Comparison of ENCODE assay signal across 11 cellular contexts in the genomic region with DNA sequence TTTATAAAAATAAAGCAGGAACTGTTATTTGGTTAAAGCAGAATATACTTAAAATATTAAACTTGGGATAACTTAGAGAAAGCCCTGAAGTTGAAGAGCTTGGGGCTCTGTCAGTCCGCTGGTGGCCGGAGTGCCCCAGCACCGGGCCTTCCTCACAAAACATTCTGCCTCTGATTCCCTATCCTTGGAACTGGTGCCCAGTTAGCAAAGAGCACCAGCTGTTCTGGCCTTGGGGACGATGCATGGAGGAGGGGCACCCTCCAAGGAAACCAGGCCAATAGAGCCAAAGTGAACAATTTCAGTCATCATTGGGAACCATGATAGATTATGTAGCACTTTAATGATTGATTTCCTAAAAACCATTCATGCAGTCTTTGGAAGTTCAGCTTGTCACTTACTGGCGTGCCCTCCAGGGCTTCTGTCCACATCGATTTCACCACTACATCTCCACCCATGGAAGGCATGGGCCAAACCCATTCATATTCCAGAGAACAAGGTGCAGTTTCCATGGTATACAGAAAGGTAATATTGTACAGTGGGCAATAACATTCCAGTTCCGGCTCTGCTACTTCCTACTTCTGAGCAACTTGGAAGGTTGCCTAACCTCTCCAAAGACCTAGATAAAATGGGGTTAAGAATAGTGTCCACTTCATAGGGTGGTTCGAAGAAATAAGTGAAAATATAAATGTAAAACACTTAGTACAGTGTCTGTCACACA.
A peak's percentile ranks its signal among the peaks of the same experiment; 100 is the strongest.
DNase-seq lines count a peak whose midpoint lies in the region; ATAC-seq, FAIRE-seq and TF ChIP-seq lines count a peak whose summit lies in the region.
"Had no signal": no experiment of that assay in that cellular context is flagged by ENCODE, and none has a peak within 500 bp of the region (broad histone marks: within the 10 kb centered on the region; RNA-seq: fewer than 3 reads in every experiment).

No MANE protein-coding gene starts in this region.

- H3K79me2 ChIP-seq in DND-41 (ENCODE audit: insufficient read depth, low read length): peaks cover 89% of the 10 kb centered on the region

- DNase-seq in DND-41 (no peak), SJSA1 (ENCODE audit: low read depth in 1 of 2, low spot score in 2 of 2) (no peak), sigmoid colon (no peak), NCI-H1436 treated with DMSO at 0.1 percent for 48 hours (lab: John Stamatoyannopoulos, UW) (no peak), GM12891 (ENCODE audit: insufficient read length, low spot score) (no peak), cerebellum (ENCODE audit: low spot score) (no peak)
- DNase-seq: activated CD4-positive, CD25-positive, alpha-beta regulatory T cell treated with anti-CD3 and anti-CD28 coated beads, Interleukin-2, amount 50 U/mL, for 72 hours; activated effector memory CD4-positive, alpha-beta T cell treated with anti-CD3 and anti-CD28 coated beads, Interleukin-2, amount 50 U/mL, for 16 hours; NCI-H1930 had no signal

- H3K4me1 ChIP-seq in DND-41 (ENCODE audit: insufficient read depth, low read length) (peaks cover 82% of the 10 kb centered on the region), SJSA1 (replicated peaks) (peaks cover 62% of the 10 kb centered on the region), gastroesophageal sphincter (peaks cover 19 to 93% (median 21%) of the 10 kb centered on the region in 3 donors), sigmoid colon (peaks cover 0 to 84% (median 68%) of the 10 kb centered on the region in 4 donors)

- TF ChIP-seq CTCF in DND-41 (IDR thresholded peaks at IDR 0.05; ENCODE audit: borderline replicate concordance, extremely low read depth, low read length, poor library complexity, severe bottlenecking) (no peak), gastroesophageal sphincter (IDR thresholded peaks at IDR 0.05) (no peak), sigmoid colon (IDR thresholded peaks at IDR 0.05) (no peak)

- H2AFZ ChIP-seq in DND-41 (ENCODE audit: low read depth, low read length): no peak overlapping the region

- H3K4me3 ChIP-seq in DND-41 (ENCODE audit: low read depth in 1 of 2, low read length in 2 of 2) (no peak overlapping the region), SJSA1 (no peak overlapping the region), gastroesophageal sphincter (no peak overlapping the region), sigmoid colon (no peak overlapping the region)

- no peak overlapping the region; the same call in 1 of the 2 replicates for H3K9ac ChIP-seq in DND-41 (ENCODE audit: low read depth, low read length)

- no peak for TF ChIP-seq POLR2A in gastroesophageal sphincter (IDR thresholded peaks at IDR 0.05)
- TF ChIP-seq POLR2A in sigmoid colon (IDR thresholded peaks at IDR 0.05): no peak
- TF ChIP-seq POLR2A in GM12891 (IDR thresholded peaks at IDR 0.05; ENCODE audit: low read depth, low read length): no peak

- H3K9me3 ChIP-seq in DND-41 (ENCODE audit: insufficient read depth, low read length, severe bottlenecking): no peaks in the 10 kb centered on the region
- no peaks in the 10 kb centered on the region for H3K9me3 ChIP-seq in SJSA1 (replicated peaks)
- H3K9me3 ChIP-seq in gastroesophageal sphincter: no peaks in the 10 kb centered on the region
- no peaks in the 10 kb centered on the region for H3K9me3 ChIP-seq in sigmoid colon

- H3K27ac ChIP-seq in DND-41 (ENCODE audit: low read length) (peak overlapping the region; percentile 94), SJSA1 (peak overlapping the region; percentile 96), gastroesophageal sphincter (peak overlapping the region; percentile 90 to 95 (median 92)), sigmoid colon (peak overlapping the region; percentile 82 to 91 (median 84))

- FAIRE-seq in GM12891 (lab: Jason Lieb, UNC): no peak

- intact Hi-C loops in sigmoid colon (cut with DNase I): no loop called here

- no peak for TF ChIP-seq EP300 in gastroesophageal sphincter (IDR thresholded peaks at IDR 0.05)
- TF ChIP-seq EP300 in sigmoid colon (IDR thresholded peaks at IDR 0.05): no peak

- H3K4me2 ChIP-seq in DND-41 (ENCODE audit: insufficient read depth, low read length): no peak overlapping the region

- no peaks in the 10 kb centered on the region for H4K20me1 ChIP-seq in DND-41 (ENCODE audit: insufficient read depth, low read length)

- 69 to 74% methylated on average over 4 to 8 of the region's 8 CpGs for WGBS in gastroesophageal sphincter (ENCODE audit: low coverage in 1 of 2), 2 donors
- 48 to 69% methylated on average over 8 of the region's 8 CpGs for WGBS in sigmoid colon, 2 donors

- H3K27me3 ChIP-seq in DND-41 (ENCODE audit: insufficient read depth, low read length, poor library complexity) (no peaks in the 10 kb centered on the region), SJSA1 (replicated peaks) (no peaks in the 10 kb centered on the region), gastroesophageal sphincter (no peaks in the 10 kb centered on the region), sigmoid colon (no peaks in the 10 kb centered on the region)

- H3K36me3 ChIP-seq in DND-41 (ENCODE audit: insufficient read depth, low read length) (peaks cover 21% of the 10 kb centered on the region), SJSA1 (no peaks in the 10 kb centered on the region; the same call in none of the 2 replicates), gastroesophageal sphincter (no peaks in the 10 kb centered on the region), sigmoid colon (no peaks in the 10 kb centered on the region)

- ATAC-seq in DND-41 (ENCODE audit: insufficient read depth, low read depth): no peak
- ATAC-seq in gastroesophageal sphincter: no peak
- no peak for ATAC-seq in HG02970 (IDR thresholded peaks at IDR 0.05; ENCODE audit: low FRiP score, unreplicated experiment)

TF ChIP-seq in GM12891, 5 proteins besides CTCF, POLR2A, EP300 and RAD21:
- TF ChIP-seq PAX5 (IDR thresholded peaks at IDR 0.05; ENCODE audit: insufficient read depth, low read length, severe bottlenecking) (no peak), TAF1 (IDR thresholded peaks at IDR 0.05; ENCODE audit: low read depth, low read length) (no peak), POU2F2 (IDR thresholded peaks at IDR 0.05; ENCODE audit: low read depth, low read length) (no peak), SPI1 (IDR thresholded peaks at IDR 0.05; ENCODE audit: low read depth, low read length) (no peak), POLR2AphosphoS5 (IDR thresholded peaks at IDR 0.05; ENCODE audit: low read depth, low read length) (no peak)
